In genomic region chr3:39149498-39150169, GRCh38 we compare ENCODE assay signal across 1 cellular context.
TF ChIP-seq lines count a peak whose summit lies in the region.

No MANE protein-coding gene starts in this region.

TF ChIP-seq in GM12878, 131 proteins besides CTCF, POLR2A, EP300 and RAD21:
- TF ChIP-seq TBL1XR1 (IDR thresholded peaks at IDR 0.05; ENCODE audit: low read depth, low read length), result no peak
- 0 out of 2 replicates have a peak, but pooled peaks have one; percentile 42 for TF ChIP-seq POLR2AphosphoS5 (IDR thresholded peaks at IDR 0.05; ENCODE audit: low read length)
